ENCODE assay signal across 14 cellular contexts in genomic region chr13:106691251-106691650, GRCh38.
"Had no signal": no experiment of that assay in that cellular context is flagged by ENCODE, and none has a peak within 500 bp of the region (broad histone marks: within the 10 kb centered on the region; RNA-seq: fewer than 3 reads in every experiment).

No MANE protein-coding gene starts in this region.

- H3K9me3 Mint-ChIP-seq: activated T-helper 2 cell treated with anti-CD3 and anti-CD28 coated beads, Interferon-gamma antibody, Interleukin-2, Interleukin-4, amounts not matched to agents 10 μg/mL and 5 μg/mL and 100 μg/mL, durations not matched to agents 14 hours and 24 hours and 36 hours; central memory CD8-positive, alpha-beta T cell; immature natural killer cell; stimulated activated naive CD8-positive, alpha-beta T cell treated with anti-CD3 and anti-CD28 coated beads, Interleukin-15, amount 100 ng/mL, for 72 hours had no signal

- ATAC-seq: left colon; psoas muscle; SK-N-SH treated with all-trans-retinoic acid at 6 μM for 48 hours; stimulated activated naive CD8-positive, alpha-beta T cell treated with anti-CD3 and anti-CD28 coated beads, Interleukin-15, amount 100 ng/mL, for 72 hours had no signal

- H3K36me3 ChIP-seq: adrenal gland, vagina had no signal

- H3K9me3 ChIP-seq: adrenal gland, psoas muscle, vagina had no signal

- H3K4me1 ChIP-seq: adrenal gland, psoas muscle had no signal

- H3K27ac ChIP-seq: psoas muscle, vagina had no signal

- H3K36me3 Mint-ChIP-seq: immature natural killer cell had no signal

- H3K4me1 Mint-ChIP-seq: central memory CD8-positive, alpha-beta T cell; immature natural killer cell; stimulated activated naive CD8-positive, alpha-beta T cell treated with anti-CD3 and anti-CD28 coated beads, Interleukin-15, amount 100 ng/mL, for 72 hours had no signal

- H3K27me3 Mint-ChIP-seq: central memory CD8-positive, alpha-beta T cell; stimulated activated naive CD8-positive, alpha-beta T cell treated with anti-CD3 and anti-CD28 coated beads, Interleukin-15, amount 100 ng/mL, for 72 hours had no signal

- H3K27ac Mint-ChIP-seq: activated T-helper 2 cell treated with anti-CD3 and anti-CD28 coated beads, Interferon-gamma antibody, Interleukin-2, Interleukin-4, amounts not matched to agents 10 μg/mL and 5 μg/mL and 100 μg/mL, durations not matched to agents 14 hours and 24 hours and 36 hours; immature natural killer cell; stimulated activated naive CD8-positive, alpha-beta T cell treated with anti-CD3 and anti-CD28 coated beads, Interleukin-15, amount 100 ng/mL, for 72 hours had no signal

- H3K4me3 ChIP-seq: adrenal gland, psoas muscle, vagina had no signal

- H3K4me3 Mint-ChIP-seq: central memory CD8-positive, alpha-beta T cell; immature natural killer cell; stimulated activated naive CD8-positive, alpha-beta T cell treated with anti-CD3 and anti-CD28 coated beads, Interleukin-15, amount 100 ng/mL, for 72 hours had no signal

- H3K27me3 ChIP-seq: adrenal gland, vagina had no signal

- DNase-seq: activated naive CD4-positive, alpha-beta T cell treated with anti-CD3 and anti-CD28 coated beads, Interleukin-2, amount 50 U/mL, for 16 hours; cortex of kidney; effector CD8-positive, alpha-beta T cell; immature natural killer cell; left colon; mesendoderm; psoas muscle; stimulated activated CD4-positive, alpha-beta T cell treated with anti-CD3 and anti-CD28 coated beads, Interleukin-4, amount 100 ng/mL, for 4 hours; stimulated activated naive CD8-positive, alpha-beta T cell treated with anti-CD3 and anti-CD28 coated beads, Interleukin-15, amount 100 ng/mL, for 72 hours had no signal
